18 cellular contexts compared by ENCODE assay signal in the genomic region with DNA sequence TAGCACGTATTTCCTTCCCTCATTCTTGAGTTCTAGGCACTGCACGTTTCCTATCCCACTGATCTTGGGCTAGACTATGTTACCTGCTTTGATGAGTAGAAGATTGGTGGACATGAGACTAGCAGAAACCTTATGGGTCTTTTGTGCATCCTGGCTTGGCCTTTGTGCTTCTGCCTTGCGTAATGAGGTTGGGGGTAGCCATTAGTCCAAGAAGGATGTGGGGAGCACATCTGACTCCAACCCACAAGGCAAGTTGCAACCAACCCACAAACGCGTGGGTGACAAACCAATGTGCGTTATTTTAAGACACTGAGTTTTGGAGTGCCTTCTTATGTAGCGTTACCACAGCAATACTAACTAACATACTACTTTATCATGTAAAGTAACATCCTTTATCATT.
"Had no signal": no experiment of that assay in that cellular context is flagged by ENCODE, and none has a peak within 500 bp of the region (broad histone marks: within the 10 kb centered on the region; RNA-seq: fewer than 3 reads in every experiment).

No MANE protein-coding gene starts in this region.

- H3K27ac ChIP-seq: esophagus squamous epithelium, heart right ventricle, left lung, tibial artery, VCaP had no signal

- FAIRE-seq: endothelial cell of umbilical vein had no signal

- H3K4me3 Mint-ChIP-seq: activated naive CD8-positive, alpha-beta T cell treated with anti-CD3 and anti-CD28 coated beads for 36 hours; neural crest cell had no signal

- H3K4me3 ChIP-seq: esophagus squamous epithelium, heart right ventricle, left lung, tibial artery had no signal

- H3K36me3 ChIP-seq: esophagus squamous epithelium, heart right ventricle, left lung, tibial artery had no signal

- H3K4me1 ChIP-seq: esophagus squamous epithelium, heart right ventricle, left lung, tibial artery had no signal

- H3K27me3 ChIP-seq: left lung, tibial artery had no signal

- H3K36me3 Mint-ChIP-seq: activated naive CD8-positive, alpha-beta T cell treated with anti-CD3 and anti-CD28 coated beads for 36 hours had no signal

- H3K4me1 Mint-ChIP-seq: activated naive CD8-positive, alpha-beta T cell treated with anti-CD3 and anti-CD28 coated beads for 36 hours; neural crest cell had no signal

- H3K9me3 Mint-ChIP-seq: activated naive CD8-positive, alpha-beta T cell treated with anti-CD3 and anti-CD28 coated beads for 36 hours had no signal

- DNase-seq: activated CD4-positive, CD25-positive, alpha-beta regulatory T cell treated with anti-CD3 and anti-CD28 coated beads, Interleukin-2, amount 50 U/mL, for 72 hours; activated naive CD8-positive, alpha-beta T cell treated with anti-CD3 and anti-CD28 coated beads for 36 hours; activated T-cell treated with anti-CD3 and anti-CD28 coated beads for 4 hours; amniotic stem cell; dermis blood vessel endothelial cell; effector memory CD4-positive, alpha-beta T cell; esophagus squamous epithelium; heart right ventricle; left lung; midbrain; retina; stimulated activated naive CD4-positive, alpha-beta T cell treated with Interleukin-2 at 50 U/mL for 16 hours; substantia nigra; T1000; tibial artery had no signal

- H3K9me3 ChIP-seq: esophagus squamous epithelium, heart right ventricle, left lung, tibial artery had no signal

- ATAC-seq: heart right ventricle, left lung had no signal
